11 cellular contexts compared by ENCODE assay signal in the genomic region with DNA sequence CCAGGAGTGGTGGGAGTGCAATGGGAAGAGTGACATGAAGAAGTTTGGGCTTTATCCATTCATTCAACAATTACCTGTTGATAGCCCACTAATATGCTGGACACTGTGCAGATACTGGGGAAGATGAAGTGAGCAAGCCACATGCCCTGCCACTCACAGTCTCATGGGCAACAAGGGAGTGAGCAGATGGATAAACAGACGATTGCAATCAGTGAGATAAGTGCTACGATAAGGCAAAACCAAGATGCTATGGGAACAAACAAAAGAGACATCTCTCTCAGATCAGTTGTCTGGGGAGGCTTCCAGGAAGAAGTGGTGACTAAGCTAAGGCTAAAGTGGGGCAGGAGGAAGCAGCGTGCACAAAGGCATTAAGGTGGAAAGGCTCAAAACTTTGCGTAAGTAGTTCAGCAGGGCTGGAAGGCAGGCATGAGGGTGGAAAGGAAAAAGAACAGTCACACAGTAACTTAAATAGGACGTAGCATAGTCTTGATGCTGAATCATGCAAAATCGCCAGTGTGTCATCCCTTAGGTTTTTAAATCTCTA. TPM values are rescaled to one million over a fixed set of nuclear protein-coding genes. Genes with fewer than 3 reads are reported as not detected.
DNase-seq lines count a peak whose midpoint lies in the region; ATAC-seq and TF ChIP-seq lines count a peak whose summit lies in the region.
"Had no signal": no experiment of that assay in that cellular context is flagged by ENCODE, and none has a peak within 500 bp of the region (broad histone marks: within the 10 kb centered on the region; RNA-seq: fewer than 3 reads in every experiment).

No MANE protein-coding gene starts in this region.

- dilution Hi-C loops in IMR-90 (cut with HindIII; ENCODE audit: low sequenced_read_pairs, unreplicated experiment), result no loop called here

- H2BK120ac ChIP-seq in IMR-90 (ENCODE audit: low read depth, low read length), result no peak overlapping the region

- CTCF ChIA-PET in IMR-90 (lab: Yijun Ruan, JAX), result no interaction called here

- intact Hi-C loops in IMR-90 (cut with micrococcal nuclease), result loop anchor here (10.0 kb wide), 1 partner anchor 1764 kb away; no protein-coding TSS in a partner anchor

- TF ChIP-seq CTCF in IMR-90 (conservative IDR thresholded peaks at IDR 0.05; ENCODE audit: low read depth, low read length), result no peak

- no peak overlapping the region for H2AK9ac ChIP-seq in IMR-90 (replicated peaks; ENCODE audit: low read depth, low read length, poor library complexity)

- H3K9me3 ChIP-seq in IMR-90 (ENCODE audit: control insufficient read depth, insufficient read depth, low read length), result no peaks in the 10 kb centered on the region

- H3K4me1 Mint-ChIP-seq in T-helper 1 cell treated with Interleukin-12 subunit alpha and Interleukin-12 subunit beta and Interleukin-4 antibody, amounts not matched to agents 30 μg/mL and 1 μg/mL, for 36 hours (ENCODE audit: low read depth), result peaks cover 59% of the 10 kb centered on the region

- H2AFZ ChIP-seq in IMR-90 (replicated peaks; ENCODE audit: low read length, poor library complexity), result no peak overlapping the region

- no TSS peak for BruUV-seq in IMR-90 (replicated peaks; lab: Mats Ljungman, UMichigan)

- no peak overlapping the region for H3K18ac ChIP-seq in IMR-90 (ENCODE audit: low read depth, low read length)

- 40% methylated on average over 1 of the region's 6 CpGs; no CpG with 5 or more reads in 1 of the 2 experiments for WGBS in IMR-90 (ENCODE audit: extremely low coverage in 2 of 2, insufficient read length in 1 of 2), 2 experiments

- H3K27ac ChIP-seq in IMR-90 (ENCODE audit: insufficient read depth, low read length), result no peak overlapping the region

- in situ Hi-C loops in IMR-90 (cut with MboI; ENCODE audit: low sequenced_read_pairs), result no loop called here

- no peak overlapping the region for H3K4ac ChIP-seq in IMR-90 (ENCODE audit: low read depth, low read length)

- ATAC-seq in IMR-90 (ENCODE audit: low read depth) (peak; percentile 56), HG03175 (IDR thresholded peaks at IDR 0.05; ENCODE audit: unreplicated experiment) (no peak), HG02885 (IDR thresholded peaks at IDR 0.05; ENCODE audit: poor library complexity, unreplicated experiment) (no peak), HG03159 (IDR thresholded peaks at IDR 0.05; ENCODE audit: unreplicated experiment) (no peak)

- H3K27ac Mint-ChIP-seq in T-helper 1 cell treated with Interleukin-12 subunit alpha and Interleukin-12 subunit beta and Interleukin-4 antibody, amounts not matched to agents 30 μg/mL and 1 μg/mL, for 36 hours, result peak overlapping the region; percentile 86
- H3K27ac Mint-ChIP-seq: mesothelial cell of epicardium had no signal

- H4K91ac ChIP-seq in IMR-90 (ENCODE audit: insufficient read depth, low read depth, low read length), result no peak overlapping the region

- TF ChIP-seq RAD21 in IMR-90 (IDR thresholded peaks at IDR 0.05; ENCODE audit: low read length), result no peak

- no peaks in the 10 kb centered on the region; the same call in 1 of the 2 replicates for H4K20me1 ChIP-seq in IMR-90 (ENCODE audit: insufficient read depth, low read length)

- POLR2A ChIA-PET in IMR-90 (lab: Charles Lee; ENCODE audit: unreplicated experiment), result no interaction called here

- H3K4me3 Mint-ChIP-seq in T-helper 1 cell treated with Interleukin-12 subunit alpha and Interleukin-12 subunit beta and Interleukin-4 antibody, amounts not matched to agents 30 μg/mL and 1 μg/mL, for 36 hours, result peak overlapping the region; percentile 55
- H3K4me3 Mint-ChIP-seq: mesothelial cell of epicardium had no signal

- no peak overlapping the region for H2BK20ac ChIP-seq in IMR-90 (ENCODE audit: low read depth, low read length)

- H3K9me3 Mint-ChIP-seq in T-helper 1 cell treated with Interleukin-12 subunit alpha and Interleukin-12 subunit beta and Interleukin-4 antibody, amounts not matched to agents 30 μg/mL and 1 μg/mL, for 36 hours, result no peaks in the 10 kb centered on the region

- H3K4me2 ChIP-seq in IMR-90 (ENCODE audit: low read depth, low read length), result peak overlapping the region; percentile 28; the same call in 1 of the 2 replicates

- no peak overlapping the region for H3K23ac ChIP-seq in IMR-90 (ENCODE audit: low read depth, low read length)

- H3K27me3 ChIP-seq in IMR-90 (ENCODE audit: control insufficient read depth, insufficient read depth, low read length), result no peaks in the 10 kb centered on the region

- no peak overlapping the region for H2AK5ac ChIP-seq in IMR-90 (ENCODE audit: low read depth, low read length)

- H3K9ac ChIP-seq in IMR-90 (ENCODE audit: low read depth, low read length), result no peak overlapping the region

- H3K36me3 Mint-ChIP-seq in T-helper 1 cell treated with Interleukin-12 subunit alpha and Interleukin-12 subunit beta and Interleukin-4 antibody, amounts not matched to agents 30 μg/mL and 1 μg/mL, for 36 hours (ENCODE audit: low read depth), result peaks cover 41% of the 10 kb centered on the region
- H3K36me3 Mint-ChIP-seq: mesothelial cell of epicardium had no signal

- H3K4me3 ChIP-seq in IMR-90 (ENCODE audit: insufficient read depth, low read depth, low read length), result no peak overlapping the region

- 0 out of 2 replicates have a peak, but pooled peaks cover 4% of the 10 kb centered on the region for H3K9me1 ChIP-seq in IMR-90 (ENCODE audit: insufficient read depth, low read length)

- H3K4me1 ChIP-seq in IMR-90 (ENCODE audit: control insufficient read depth, insufficient read depth, low read length), result no peaks in the 10 kb centered on the region

- no peaks in the 10 kb centered on the region for H3K27me3 Mint-ChIP-seq in T-helper 1 cell treated with Interleukin-12 subunit alpha and Interleukin-12 subunit beta and Interleukin-4 antibody, amounts not matched to agents 30 μg/mL and 1 μg/mL, for 36 hours (ENCODE audit: low read depth)

- H3K56ac ChIP-seq in IMR-90 (ENCODE audit: extremely low read depth, insufficient read depth, low read length), result no peak overlapping the region

- H3K14ac ChIP-seq in IMR-90 (replicated peaks; ENCODE audit: low read depth, low read length), result 0 out of 2 replicates have a peak overlapping the region, but pooled peaks have one; percentile 2

- no peak overlapping the region for H2BK15ac ChIP-seq in IMR-90 (ENCODE audit: low read depth, low read length)

- H3K36me3 ChIP-seq in IMR-90 (ENCODE audit: control insufficient read depth, insufficient read depth, low read length), result no peaks in the 10 kb centered on the region

- H4K5ac ChIP-seq in IMR-90 (ENCODE audit: low read depth, low read length), result no peak overlapping the region

- no peak overlapping the region for H4K8ac ChIP-seq in IMR-90 (ENCODE audit: low read depth in 2 of 2, low read length in 2 of 2)

- no peak overlapping the region for H2BK5ac ChIP-seq in IMR-90 (ENCODE audit: low read depth, low read length, poor library complexity, severe bottlenecking)

- H3K79me1 ChIP-seq in IMR-90 (ENCODE audit: low read depth in 1 of 2, low read length in 2 of 2), result no peaks in the 10 kb centered on the region

- DNase-seq in IMR-90, result peak; percentile 85
- DNase-seq in dermis blood vessel endothelial cell, result peak; percentile 68
- DNase-seq in stimulated activated CD4-positive, alpha-beta T cell treated with anti-CD3 and anti-CD28 coated beads, Interleukin-1b, Interleukin-23, amount 100 ng/mL, for 48 hours, result peak; percentile 53
- no peak for DNase-seq in GM19240 (ENCODE audit: insufficient read length, low spot score)
- DNase-seq: amniotic stem cell, NCI-H2029 had no signal

- TF ChIP-seq POLR2A in IMR-90 (IDR thresholded peaks at IDR 0.05; ENCODE audit: low read depth, low read length), result no peak

TF ChIP-seq in IMR-90, 13 proteins besides CTCF, POLR2A, EP300 and RAD21:
- peak; percentile 61 for TF ChIP-seq NFE2L2 (IDR thresholded peaks at IDR 0.05; ENCODE audit: low read depth, low read length)
- TF ChIP-seq CEBPB (IDR thresholded peaks at IDR 0.05; ENCODE audit: low read depth, low read length), result peak; percentile 33; the same call in 1 of the 2 replicates
- no peak for TF ChIP-seq CHD1 (IDR thresholded peaks at IDR 0.05; ENCODE audit: low read depth, low read length)
- TF ChIP-seq RFX5 (IDR thresholded peaks at IDR 0.05; ENCODE audit: low read depth, low read length), result no peak
- peak; percentile 49 for TF ChIP-seq MAFK (IDR thresholded peaks at IDR 0.05; ENCODE audit: low read depth, low read length)
- TF ChIP-seq BHLHE40 (IDR thresholded peaks at IDR 0.05; ENCODE audit: low read depth, low read length), result peak; percentile 19; the same call in 1 of the 2 replicates
- no peak for TF ChIP-seq MXI1 (IDR thresholded peaks at IDR 0.05; ENCODE audit: borderline replicate concordance, low read depth, low read length)

RNA-seq across cellular contexts. Expression of gene GAB3, which starts 31.7 kb away (rescaled TPM):
- 1.9 and 2.2 TPM in 2 replicates for total RNA-seq in IMR-90 (2012; rRNA removed)
- 3.4 and 3.7 TPM in 2 replicates for polyA plus RNA-seq in IMR-90 (2012; rRNA removed)
- polyA plus RNA-seq in IMR-90 (2012; cell fraction: cytosol; rRNA removed), result 0.56 and 0.63 TPM in 2 replicates
- 2.7 and 11.3 TPM in 2 replicates for polyA plus RNA-seq in IMR-90 (2012; cell fraction: nucleus; rRNA removed; ENCODE audit: low replicate concordance)
- 12.1 and 14.1 TPM in 2 replicates for total RNA-seq in dermis blood vessel endothelial cell

RNA-seq across cellular contexts. Expression of gene DKC1, which starts 43.5 kb away (rescaled TPM):
- total RNA-seq in IMR-90 (2012; rRNA removed), result 63.8 and 66.7 TPM in 2 replicates
- 42.9 and 49.9 TPM in 2 replicates for polyA plus RNA-seq in IMR-90 (2012; rRNA removed)
- 14.1 and 16.9 TPM in 2 replicates for polyA plus RNA-seq in IMR-90 (2012; cell fraction: cytosol; rRNA removed)
- polyA plus RNA-seq in IMR-90 (2012; cell fraction: nucleus; rRNA removed; ENCODE audit: low replicate concordance), result 17.0 and 55.5 TPM in 2 replicates
- 45.6 and 71.2 TPM in 2 replicates for total RNA-seq in dermis blood vessel endothelial cell
